Comparison of ENCODE assay signal across 1 cellular context in the genomic region with DNA sequence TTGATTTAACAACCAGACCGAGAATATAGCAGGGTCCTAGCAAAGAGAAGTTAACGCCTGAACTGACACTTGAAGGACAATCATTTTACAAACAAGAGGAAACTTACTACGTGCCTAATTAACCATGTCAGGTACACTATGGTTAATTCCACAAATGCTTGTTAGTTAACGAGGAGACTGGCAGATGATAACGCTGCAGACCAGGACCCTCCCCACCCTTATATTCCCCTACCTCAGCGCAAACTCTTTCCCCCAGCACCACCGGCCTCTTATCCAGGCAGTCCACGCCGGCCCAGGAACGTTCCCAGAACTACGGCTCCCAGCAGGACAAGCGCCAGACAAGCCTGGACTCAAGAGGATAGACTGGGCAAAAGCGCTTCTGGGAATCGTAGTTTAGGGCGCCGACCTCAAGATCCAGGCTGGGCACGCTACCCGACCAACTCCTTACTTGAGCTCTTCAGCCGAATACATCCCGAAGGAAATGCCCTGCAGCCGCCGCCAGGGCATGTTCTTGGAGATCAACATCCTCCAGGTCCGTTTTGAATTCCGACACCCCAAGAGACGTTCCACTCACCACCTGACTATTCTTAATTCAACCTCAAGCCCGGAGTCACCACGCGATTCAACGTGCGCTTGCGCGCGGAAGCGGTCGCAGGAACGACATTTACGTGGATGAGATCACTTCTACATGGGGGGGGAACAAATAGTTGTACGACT.
A peak's percentile ranks its signal among the peaks of the same experiment; 100 is the strongest.
TF ChIP-seq lines count a peak whose summit lies in the region.

Gene POLR1A (minus strand): TSS at position 635 of the 717 bp plus-strand sequence. CDS start 110 bp downstream, at position 525.

TF ChIP-seq in K562, 482 proteins besides CTCF, POLR2A, EP300 and RAD21 (continued from another document and continues in another):
- TF ChIP-seq, protein P1, sequence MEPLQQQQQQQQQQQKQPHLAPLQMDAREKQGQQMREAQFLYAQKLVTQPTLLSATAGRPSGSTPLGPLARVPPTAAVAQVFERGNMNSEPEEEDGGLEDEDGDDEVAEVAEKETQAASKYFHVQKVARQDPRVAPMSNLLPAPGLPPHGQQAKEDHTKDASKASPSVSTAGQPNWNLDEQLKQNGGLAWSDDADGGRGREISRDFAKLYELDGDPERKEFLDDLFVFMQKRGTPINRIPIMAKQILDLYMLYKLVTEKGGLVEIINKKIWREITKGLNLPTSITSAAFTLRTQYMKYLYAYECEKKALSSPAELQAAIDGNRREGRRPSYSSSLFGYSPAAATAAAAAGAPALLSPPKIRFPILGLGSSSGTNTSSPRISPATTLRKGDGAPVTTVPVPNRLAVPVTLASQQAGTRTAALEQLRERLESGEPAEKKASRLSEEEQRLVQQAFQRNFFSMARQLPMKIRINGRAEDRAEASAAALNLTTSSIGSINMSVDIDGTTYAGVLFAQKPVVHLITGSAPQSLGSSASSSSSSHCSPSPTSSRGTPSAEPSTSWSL (CRISPR knock-in tag; IDR thresholded peaks at IDR 0.05; ENCODE audit: borderline replicate concordance), result no peak
- TF ChIP-seq CC2D1A (IDR thresholded peaks at IDR 0.05), result no peak
- no peak for TF ChIP-seq IFI16 (CRISPR knock-in tag; IDR thresholded peaks at IDR 0.05)
- no peak for TF ChIP-seq ZNF311 (CRISPR knock-in tag; IDR thresholded peaks at IDR 0.05)
- 0 out of 2 replicates have a peak, but pooled peaks have one; percentile 5 for TF ChIP-seq VEZF1 (CRISPR knock-in tag; IDR thresholded peaks at IDR 0.05)
- TF ChIP-seq L3MBTL2 (IDR thresholded peaks at IDR 0.05), result peak; percentile 66
- TF ChIP-seq KDM4B (IDR thresholded peaks at IDR 0.05; ENCODE audit: borderline replicate concordance in 2 of 2, low read depth in 1 of 2), result peak in 1 of 2 experiments; percentile 76; a peak in 1 of 4 replicates
- TF ChIP-seq MAFK (IDR thresholded peaks at IDR 0.05; ENCODE audit: low read length), result no peak
- no peak for TF ChIP-seq MEF2A (IDR thresholded peaks at IDR 0.05; ENCODE audit: control insufficient read depth, low read depth, low read length)
- TF ChIP-seq CBX5 (IDR thresholded peaks at IDR 0.05; ENCODE audit: borderline replicate concordance, low read depth), result no peak
- TF ChIP-seq, protein P2, sequence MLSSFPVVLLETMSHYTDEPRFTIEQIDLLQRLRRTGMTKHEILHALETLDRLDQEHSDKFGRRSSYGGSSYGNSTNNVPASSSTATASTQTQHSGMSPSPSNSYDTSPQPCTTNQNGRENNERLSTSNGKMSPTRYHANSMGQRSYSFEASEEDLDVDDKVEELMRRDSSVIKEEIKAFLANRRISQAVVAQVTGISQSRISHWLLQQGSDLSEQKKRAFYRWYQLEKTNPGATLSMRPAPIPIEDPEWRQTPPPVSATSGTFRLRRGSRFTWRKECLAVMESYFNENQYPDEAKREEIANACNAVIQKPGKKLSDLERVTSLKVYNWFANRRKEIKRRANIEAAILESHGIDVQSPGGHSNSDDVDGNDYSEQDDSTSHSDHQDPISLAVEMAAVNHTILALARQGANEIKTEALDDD (IDR thresholded peaks at IDR 0.05), result 0 out of 2 replicates have a peak, but pooled peaks have one; percentile 40
- TF ChIP-seq KAT7 (CRISPR knock-in tag; IDR thresholded peaks at IDR 0.05; ENCODE audit: borderline replicate concordance), result no peak
- TF ChIP-seq FOXJ2 (tag; IDR thresholded peaks at IDR 0.05), result no peak
- peak; percentile 59 for TF ChIP-seq ZNF316 (IDR thresholded peaks at IDR 0.05)
- TF ChIP-seq SAFB2 (IDR thresholded peaks at IDR 0.05; ENCODE audit: borderline replicate concordance, low read depth, low read length, severe bottlenecking), result no peak
- no peak for TF ChIP-seq NFE2L1 (tag; IDR thresholded peaks at IDR 0.05; ENCODE audit: borderline replicate concordance, low read depth)
- no peak for TF ChIP-seq PRDM10 (IDR thresholded peaks at IDR 0.05; ENCODE audit: partially characterized antibody)
- TF ChIP-seq SAFB (IDR thresholded peaks at IDR 0.05; ENCODE audit: borderline replicate concordance, low read depth, low read length), result no peak
- TF ChIP-seq JUND (IDR thresholded peaks at IDR 0.05; ENCODE audit: borderline replicate concordance, low read depth, low read length), result no peak
- peak; percentile 65; the same call in 1 of the 3 replicates for TF ChIP-seq JUND (tag; IDR thresholded peaks at IDR 0.05; ENCODE audit: borderline replicate concordance, low read depth, low read length)
- 0 out of 2 replicates have a peak, but pooled peaks have one; percentile 36 for TF ChIP-seq HDAC2 (IDR thresholded peaks at IDR 0.05)
- no peak for TF ChIP-seq U2AF1 (optimal IDR thresholded peaks at IDR 0.05; ENCODE audit: low read depth, low read length)
- peak; percentile 80 for TF ChIP-seq ZNF24 (IDR thresholded peaks at IDR 0.05)
- no peak for TF ChIP-seq ATF1 (CRISPR knock-in tag; IDR thresholded peaks at IDR 0.05)
- TF ChIP-seq ATF1 (tag; IDR thresholded peaks at IDR 0.05), result no peak
- TF ChIP-seq RNF2 (IDR thresholded peaks at IDR 0.05), result no peak; the same call in 1 of the 2 replicates
- TF ChIP-seq, protein P3, sequence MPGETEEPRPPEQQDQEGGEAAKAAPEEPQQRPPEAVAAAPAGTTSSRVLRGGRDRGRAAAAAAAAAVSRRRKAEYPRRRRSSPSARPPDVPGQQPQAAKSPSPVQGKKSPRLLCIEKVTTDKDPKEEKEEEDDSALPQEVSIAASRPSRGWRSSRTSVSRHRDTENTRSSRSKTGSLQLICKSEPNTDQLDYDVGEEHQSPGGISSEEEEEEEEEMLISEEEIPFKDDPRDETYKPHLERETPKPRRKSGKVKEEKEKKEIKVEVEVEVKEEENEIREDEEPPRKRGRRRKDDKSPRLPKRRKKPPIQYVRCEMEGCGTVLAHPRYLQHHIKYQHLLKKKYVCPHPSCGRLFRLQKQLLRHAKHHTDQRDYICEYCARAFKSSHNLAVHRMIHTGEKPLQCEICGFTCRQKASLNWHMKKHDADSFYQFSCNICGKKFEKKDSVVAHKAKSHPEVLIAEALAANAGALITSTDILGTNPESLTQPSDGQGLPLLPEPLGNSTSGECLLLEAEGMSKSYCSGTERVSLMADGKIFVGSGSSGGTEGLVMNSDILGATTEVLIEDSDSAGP (CRISPR knock-in tag; IDR thresholded peaks at IDR 0.05), result no peak
- peak; percentile 81; the same call in 1 of the 2 replicates for TF ChIP-seq LCOR (CRISPR knock-in tag; IDR thresholded peaks at IDR 0.05)
- peak; percentile 83 for TF ChIP-seq MEIS2 (IDR thresholded peaks at IDR 0.05; ENCODE audit: partially characterized antibody)
- TF ChIP-seq, protein P4, sequence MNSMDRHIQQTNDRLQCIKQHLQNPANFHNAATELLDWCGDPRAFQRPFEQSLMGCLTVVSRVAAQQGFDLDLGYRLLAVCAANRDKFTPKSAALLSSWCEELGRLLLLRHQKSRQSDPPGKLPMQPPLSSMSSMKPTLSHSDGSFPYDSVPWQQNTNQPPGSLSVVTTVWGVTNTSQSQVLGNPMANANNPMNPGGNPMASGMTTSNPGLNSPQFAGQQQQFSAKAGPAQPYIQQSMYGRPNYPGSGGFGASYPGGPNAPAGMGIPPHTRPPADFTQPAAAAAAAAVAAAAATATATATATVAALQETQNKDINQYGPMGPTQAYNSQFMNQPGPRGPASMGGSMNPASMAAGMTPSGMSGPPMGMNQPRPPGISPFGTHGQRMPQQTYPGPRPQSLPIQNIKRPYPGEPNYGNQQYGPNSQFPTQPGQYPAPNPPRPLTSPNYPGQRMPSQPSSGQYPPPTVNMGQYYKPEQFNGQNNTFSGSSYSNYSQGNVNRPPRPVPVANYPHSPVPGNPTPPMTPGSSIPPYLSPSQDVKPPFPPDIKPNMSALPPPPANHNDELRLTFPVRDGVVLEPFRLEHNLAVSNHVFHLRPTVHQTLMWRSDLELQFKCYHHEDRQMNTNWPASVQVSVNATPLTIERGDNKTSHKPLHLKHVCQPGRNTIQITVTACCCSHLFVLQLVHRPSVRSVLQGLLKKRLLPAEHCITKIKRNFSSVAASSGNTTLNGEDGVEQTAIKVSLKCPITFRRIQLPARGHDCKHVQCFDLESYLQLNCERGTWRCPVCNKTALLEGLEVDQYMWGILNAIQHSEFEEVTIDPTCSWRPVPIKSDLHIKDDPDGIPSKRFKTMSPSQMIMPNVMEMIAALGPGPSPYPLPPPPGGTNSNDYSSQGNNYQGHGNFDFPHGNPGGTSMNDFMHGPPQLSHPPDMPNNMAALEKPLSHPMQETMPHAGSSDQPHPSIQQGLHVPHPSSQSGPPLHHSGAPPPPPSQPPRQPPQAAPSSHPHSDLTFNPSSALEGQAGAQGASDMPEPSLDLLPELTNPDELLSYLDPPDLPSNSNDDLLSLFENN (IDR thresholded peaks at IDR 0.05; ENCODE audit: low read depth in 2 of 2, low read length in 2 of 2), result 0 out of 4 replicates have a peak, but pooled peaks of 1 of the 2 experiments have one; percentile 49
- no peak for TF ChIP-seq LEF1 (IDR thresholded peaks at IDR 0.05)
- no peak; the same call in 1 of the 2 replicates for TF ChIP-seq ESRRA (IDR thresholded peaks at IDR 0.05; ENCODE audit: borderline replicate concordance, low read depth)
- TF ChIP-seq BMI1 (IDR thresholded peaks at IDR 0.05; ENCODE audit: low read length), result no peak
- no peak for TF ChIP-seq SLC30A9 (CRISPR knock-in tag; IDR thresholded peaks at IDR 0.05)
- TF ChIP-seq E2F4 (CRISPR knock-in tag; IDR thresholded peaks at IDR 0.05; ENCODE audit: low read depth), result no peak
- no peak for TF ChIP-seq CHCHD3 (CRISPR knock-in tag; IDR thresholded peaks at IDR 0.05)
- peak; percentile 64; the same call in 1 of the 2 replicates for TF ChIP-seq ZNF584 (CRISPR knock-in tag; IDR thresholded peaks at IDR 0.05; ENCODE audit: low read depth)
- TF ChIP-seq MTA3 (IDR thresholded peaks at IDR 0.05; ENCODE audit: borderline replicate concordance), result no peak; the same call in 1 of the 2 replicates
- TF ChIP-seq, protein P5, sequence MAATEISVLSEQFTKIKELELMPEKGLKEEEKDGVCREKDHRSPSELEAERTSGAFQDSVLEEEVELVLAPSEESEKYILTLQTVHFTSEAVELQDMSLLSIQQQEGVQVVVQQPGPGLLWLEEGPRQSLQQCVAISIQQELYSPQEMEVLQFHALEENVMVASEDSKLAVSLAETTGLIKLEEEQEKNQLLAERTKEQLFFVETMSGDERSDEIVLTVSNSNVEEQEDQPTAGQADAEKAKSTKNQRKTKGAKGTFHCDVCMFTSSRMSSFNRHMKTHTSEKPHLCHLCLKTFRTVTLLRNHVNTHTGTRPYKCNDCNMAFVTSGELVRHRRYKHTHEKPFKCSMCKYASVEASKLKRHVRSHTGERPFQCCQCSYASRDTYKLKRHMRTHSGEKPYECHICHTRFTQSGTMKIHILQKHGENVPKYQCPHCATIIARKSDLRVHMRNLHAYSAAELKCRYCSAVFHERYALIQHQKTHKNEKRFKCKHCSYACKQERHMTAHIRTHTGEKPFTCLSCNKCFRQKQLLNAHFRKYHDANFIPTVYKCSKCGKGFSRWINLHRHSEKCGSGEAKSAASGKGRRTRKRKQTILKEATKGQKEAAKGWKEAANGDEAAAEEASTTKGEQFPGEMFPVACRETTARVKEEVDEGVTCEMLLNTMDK (IDR thresholded peaks at IDR 0.05; ENCODE audit: borderline replicate concordance, insufficient read depth, low read depth, low read length, poor library complexity, severe bottlenecking), result peak; percentile 2
- TF ChIP-seq, protein P6, sequence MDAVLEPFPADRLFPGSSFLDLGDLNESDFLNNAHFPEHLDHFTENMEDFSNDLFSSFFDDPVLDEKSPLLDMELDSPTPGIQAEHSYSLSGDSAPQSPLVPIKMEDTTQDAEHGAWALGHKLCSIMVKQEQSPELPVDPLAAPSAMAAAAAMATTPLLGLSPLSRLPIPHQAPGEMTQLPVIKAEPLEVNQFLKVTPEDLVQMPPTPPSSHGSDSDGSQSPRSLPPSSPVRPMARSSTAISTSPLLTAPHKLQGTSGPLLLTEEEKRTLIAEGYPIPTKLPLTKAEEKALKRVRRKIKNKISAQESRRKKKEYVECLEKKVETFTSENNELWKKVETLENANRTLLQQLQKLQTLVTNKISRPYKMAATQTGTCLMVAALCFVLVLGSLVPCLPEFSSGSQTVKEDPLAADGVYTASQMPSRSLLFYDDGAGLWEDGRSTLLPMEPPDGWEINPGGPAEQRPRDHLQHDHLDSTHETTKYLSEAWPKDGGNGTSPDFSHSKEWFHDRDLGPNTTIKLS (IDR thresholded peaks at IDR 0.05; ENCODE audit: borderline replicate concordance, low read depth), result peak; percentile 89
